1 cellular context compared by ENCODE assay signal in the genomic region with DNA sequence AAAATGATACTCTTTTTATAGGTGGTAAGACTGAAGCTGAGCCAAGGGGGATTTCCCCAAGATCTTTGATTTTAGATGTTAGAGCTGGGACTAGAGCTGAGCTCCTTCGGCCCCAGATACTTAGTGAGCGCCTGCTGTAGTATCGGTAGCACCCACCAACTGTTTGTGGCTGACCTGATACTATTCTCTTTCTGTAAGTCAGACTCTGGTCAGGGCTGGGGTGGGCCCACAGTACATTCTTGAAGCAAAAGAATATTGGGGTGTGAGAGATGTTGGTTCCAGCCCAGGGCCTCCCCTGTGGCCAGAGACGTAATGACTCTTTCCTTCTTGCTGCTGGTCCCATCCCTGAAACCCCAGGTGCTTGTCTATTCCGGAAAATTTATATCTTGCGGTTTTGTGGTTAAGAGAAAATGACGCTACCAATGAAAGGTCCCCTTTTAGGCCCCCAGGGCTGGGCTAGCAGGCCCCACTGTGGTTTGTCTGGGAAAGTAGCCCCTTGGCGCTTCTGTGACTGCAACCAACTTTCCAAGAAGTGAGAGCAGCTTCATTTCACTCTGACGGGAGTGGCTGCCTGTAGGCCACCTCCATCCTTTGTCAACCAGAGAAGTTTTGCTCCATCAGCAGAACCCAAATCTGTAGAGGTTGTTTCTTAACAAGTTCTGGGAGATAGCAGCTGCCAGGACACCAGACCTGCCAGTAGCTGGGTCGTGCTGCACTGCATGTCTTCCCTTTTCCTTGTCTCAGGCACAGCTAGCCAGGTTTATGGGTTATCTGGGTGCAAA.
TF ChIP-seq lines count a peak whose summit lies in the region.

No MANE protein-coding gene starts in this region.

TF ChIP-seq in K562, 482 proteins besides CTCF, POLR2A, EP300 and RAD21 (continued from another document):
- TF ChIP-seq ETS1 (conservative IDR thresholded peaks at IDR 0.05; ENCODE audit: control insufficient read depth, low read depth, low read length), result 0 out of 2 replicates have a peak, but pooled peaks have one; percentile 43
- TF ChIP-seq ZNF518B (CRISPR knock-in tag; IDR thresholded peaks at IDR 0.05), result no peak
- peak; percentile 91 for TF ChIP-seq ZNF316 (IDR thresholded peaks at IDR 0.05)
- TF ChIP-seq, protein P1, sequence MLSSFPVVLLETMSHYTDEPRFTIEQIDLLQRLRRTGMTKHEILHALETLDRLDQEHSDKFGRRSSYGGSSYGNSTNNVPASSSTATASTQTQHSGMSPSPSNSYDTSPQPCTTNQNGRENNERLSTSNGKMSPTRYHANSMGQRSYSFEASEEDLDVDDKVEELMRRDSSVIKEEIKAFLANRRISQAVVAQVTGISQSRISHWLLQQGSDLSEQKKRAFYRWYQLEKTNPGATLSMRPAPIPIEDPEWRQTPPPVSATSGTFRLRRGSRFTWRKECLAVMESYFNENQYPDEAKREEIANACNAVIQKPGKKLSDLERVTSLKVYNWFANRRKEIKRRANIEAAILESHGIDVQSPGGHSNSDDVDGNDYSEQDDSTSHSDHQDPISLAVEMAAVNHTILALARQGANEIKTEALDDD (IDR thresholded peaks at IDR 0.05), result peak; percentile 36; the same call in 1 of the 2 replicates
- TF ChIP-seq TBL1XR1 (IDR thresholded peaks at IDR 0.05; ENCODE audit: low read length in 2 of 2), result peak; percentile 78 to 79; a peak in 3 of 4 replicates
- no peak for TF ChIP-seq ZNF134 (CRISPR knock-in tag; conservative IDR thresholded peaks at IDR 0.05)
- peak; percentile 38 to 85 for TF ChIP-seq MAZ (CRISPR knock-in tag; conservative IDR thresholded peaks at IDR 0.05 in 1 of 2, IDR thresholded peaks at IDR 0.05 in 1 of 2)
- TF ChIP-seq TAL1 (IDR thresholded peaks at IDR 0.05), result peak; percentile 48; the same call in 1 of the 2 replicates
- peak; percentile 49; the same call in 1 of the 2 replicates for TF ChIP-seq BACH1 (tag; IDR thresholded peaks at IDR 0.05)
- no peak for TF ChIP-seq TEAD2 (tag; IDR thresholded peaks at IDR 0.05)
- 0 out of 2 replicates have a peak, but pooled peaks have one; percentile 16 for TF ChIP-seq CBX1 (IDR thresholded peaks at IDR 0.05; ENCODE audit: low read depth)
- TF ChIP-seq CXXC5 (CRISPR knock-in tag; IDR thresholded peaks at IDR 0.05), result peak; percentile 72
- TF ChIP-seq HDAC1 (IDR thresholded peaks at IDR 0.05), result peak in 1 of 2 experiments; percentile 39; a peak in 1 of 4 replicates
- TF ChIP-seq ELF2 (CRISPR knock-in tag; IDR thresholded peaks at IDR 0.05), result no peak
- TF ChIP-seq FOXJ2 (tag; IDR thresholded peaks at IDR 0.05), result no peak
- no peak for TF ChIP-seq NCOA2 (IDR thresholded peaks at IDR 0.05; ENCODE audit: partially characterized antibody in 2 of 2)
- peak; percentile 87 for TF ChIP-seq RUNX1 (IDR thresholded peaks at IDR 0.05; ENCODE audit: low read depth)
- peak; percentile 81 for TF ChIP-seq ARID1B (IDR thresholded peaks at IDR 0.05)
- peak; percentile 32; the same call in 1 of the 2 replicates for TF ChIP-seq L3MBTL2 (IDR thresholded peaks at IDR 0.05)
- no peak for TF ChIP-seq KDM5B (IDR thresholded peaks at IDR 0.05; ENCODE audit: insufficient replicate concordance, low read depth, low read length)
- peak; percentile 69 for TF ChIP-seq JUND (IDR thresholded peaks at IDR 0.05; ENCODE audit: borderline replicate concordance, low read depth, low read length)
- TF ChIP-seq JUND (tag; IDR thresholded peaks at IDR 0.05; ENCODE audit: borderline replicate concordance, low read depth, low read length), result peak; percentile 48; the same call in 1 of the 3 replicates
- peak in 1 of 2 experiments; percentile 42; a peak in 1 of 4 replicates for TF ChIP-seq BCLAF1 (IDR thresholded peaks at IDR 0.05; ENCODE audit: borderline replicate concordance in 1 of 2, control insufficient read depth in 1 of 2, low read depth in 2 of 2, low read length in 1 of 2)
- peak; percentile 34; the same call in 1 of the 2 replicates for TF ChIP-seq FOXM1 (IDR thresholded peaks at IDR 0.05; ENCODE audit: low read depth)
- TF ChIP-seq FOXM1 (CRISPR knock-in tag; IDR thresholded peaks at IDR 0.05; ENCODE audit: low read depth), result no peak
- TF ChIP-seq MTA3 (IDR thresholded peaks at IDR 0.05; ENCODE audit: borderline replicate concordance), result peak; percentile 22; the same call in 1 of the 2 replicates
- TF ChIP-seq, protein P2, sequence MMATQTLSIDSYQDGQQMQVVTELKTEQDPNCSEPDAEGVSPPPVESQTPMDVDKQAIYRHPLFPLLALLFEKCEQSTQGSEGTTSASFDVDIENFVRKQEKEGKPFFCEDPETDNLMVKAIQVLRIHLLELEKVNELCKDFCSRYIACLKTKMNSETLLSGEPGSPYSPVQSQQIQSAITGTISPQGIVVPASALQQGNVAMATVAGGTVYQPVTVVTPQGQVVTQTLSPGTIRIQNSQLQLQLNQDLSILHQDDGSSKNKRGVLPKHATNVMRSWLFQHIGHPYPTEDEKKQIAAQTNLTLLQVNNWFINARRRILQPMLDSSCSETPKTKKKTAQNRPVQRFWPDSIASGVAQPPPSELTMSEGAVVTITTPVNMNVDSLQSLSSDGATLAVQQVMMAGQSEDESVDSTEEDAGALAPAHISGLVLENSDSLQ (IDR thresholded peaks at IDR 0.05), result peak; percentile 91
TF ChIP-seq in K562: peak in this region for 80.
